12 cellular contexts compared by ENCODE assay signal in genomic region chr10:52653221-52653501, GRCh38.
"Had no signal": no experiment of that assay in that cellular context is flagged by ENCODE, and none has a peak within 500 bp of the region (broad histone marks: within the 10 kb centered on the region; RNA-seq: fewer than 3 reads in every experiment).

No MANE protein-coding gene starts in this region.

- H3K9me3 Mint-ChIP-seq: activated T-helper 2 cell treated with anti-CD3 and anti-CD28 coated beads, Interferon-gamma antibody, Interleukin-2, Interleukin-4, amounts not matched to agents 10 μg/mL and 5 μg/mL and 100 μg/mL, durations not matched to agents 14 hours and 24 hours and 36 hours; brain; nephron progenitor cell; stimulated activated naive CD8-positive, alpha-beta T cell treated with anti-CD3 and anti-CD28 coated beads, Interleukin-15, Interleukin-2, amounts not matched to agents 100 ng/mL and 50 ng/mL, for 24 hours had no signal

- H3K27ac ChIP-seq: esophagus muscularis mucosa had no signal

- H3K4me1 Mint-ChIP-seq: T-helper 17 cell had no signal

- H3K27me3 Mint-ChIP-seq: stimulated activated naive CD8-positive, alpha-beta T cell treated with anti-CD3 and anti-CD28 coated beads, Interleukin-15, Interleukin-2, amounts not matched to agents 100 ng/mL and 50 ng/mL, for 24 hours; T-helper 17 cell had no signal

- H3K9me3 ChIP-seq: esophagus muscularis mucosa had no signal

- DNase-seq: activated naive CD4-positive, alpha-beta T cell treated with anti-CD3 and anti-CD28 coated beads, Interleukin-2, amount 50 U/mL, for 16 hours; amniotic stem cell; immature natural killer cell; nephron progenitor cell; stimulated activated CD4-positive, alpha-beta T cell treated with anti-CD3 and anti-CD28 coated beads, Interleukin-4, amount 100 ng/mL, for 24 hours; T-helper 17 cell had no signal

- H3K4me3 Mint-ChIP-seq: brain; immature natural killer cell; nephron progenitor cell; stimulated activated naive CD8-positive, alpha-beta T cell treated with anti-CD3 and anti-CD28 coated beads, Interleukin-15, Interleukin-2, amounts not matched to agents 100 ng/mL and 50 ng/mL, for 24 hours; T-helper 17 cell had no signal

- H3K27ac Mint-ChIP-seq: activated T-helper 2 cell treated with anti-CD3 and anti-CD28 coated beads, Interferon-gamma antibody, Interleukin-2, Interleukin-4, amounts not matched to agents 10 μg/mL and 5 μg/mL and 100 μg/mL, durations not matched to agents 14 hours and 24 hours and 36 hours; brain; immature natural killer cell; nephron progenitor cell; stimulated activated naive CD8-positive, alpha-beta T cell treated with anti-CD3 and anti-CD28 coated beads, Interleukin-15, Interleukin-2, amounts not matched to agents 100 ng/mL and 50 ng/mL, for 24 hours; T-helper 17 cell had no signal

- H3K27me3 ChIP-seq: esophagus muscularis mucosa had no signal

- ATAC-seq: T-helper 17 cell had no signal

- H3K36me3 Mint-ChIP-seq: brain, immature natural killer cell had no signal

- H3K36me3 ChIP-seq: esophagus muscularis mucosa had no signal

- H3K4me3 ChIP-seq: esophagus muscularis mucosa had no signal

- FAIRE-seq: endometrium, urothelium cell line had no signal
